Comparison of ENCODE assay signal across 1 cellular context in the genomic region with DNA sequence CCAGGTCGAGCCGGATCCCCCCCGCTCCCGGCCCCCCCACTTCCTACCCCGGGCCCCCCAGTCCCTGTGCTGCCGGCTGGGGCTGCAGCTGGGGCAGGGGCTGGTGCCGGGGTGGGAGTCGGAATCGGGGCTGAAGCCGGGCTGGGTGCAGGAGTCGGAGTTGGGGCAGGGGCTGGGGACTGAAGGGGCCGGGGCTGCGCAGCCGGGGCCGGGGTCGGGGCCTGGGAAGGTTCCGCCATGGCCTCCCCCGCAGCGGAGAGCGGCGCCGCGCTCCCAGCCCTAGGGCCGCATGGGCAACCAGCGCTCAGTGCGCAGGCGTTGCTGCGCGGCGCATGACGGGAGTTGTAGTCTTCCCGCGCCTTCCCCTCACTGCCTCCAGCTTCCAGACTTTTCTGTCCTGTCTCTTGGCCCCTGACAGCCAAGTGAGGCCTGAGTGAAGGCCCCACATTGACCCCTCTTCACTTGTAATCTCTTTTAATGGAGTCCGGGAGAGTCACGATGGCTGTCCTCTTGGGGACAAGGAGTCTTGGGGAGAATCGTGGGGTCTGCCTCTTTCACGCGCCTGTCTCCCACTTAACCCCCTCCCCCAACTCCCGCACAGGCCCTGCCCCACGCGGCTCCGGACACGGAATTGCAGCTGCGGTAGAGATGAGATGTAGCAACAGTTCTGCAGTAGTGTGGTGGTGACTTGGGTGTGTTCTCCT.
TF ChIP-seq lines count a peak whose summit lies in the region.

A gene (minus strand): TSS at position 302 of the 704 bp plus-strand sequence. CDS start 63 bp downstream, at position 239.

TF ChIP-seq in H1, 55 proteins besides CTCF, POLR2A, EP300 and RAD21 (continued from another document):
- TF ChIP-seq TAF1 (IDR thresholded peaks at IDR 0.05; ENCODE audit: low read depth, low read length): peak; percentile 66
- TF ChIP-seq PHF8 (conservative IDR thresholded peaks at IDR 0.05; ENCODE audit: low read depth, low read length): peak; percentile 74
- TF ChIP-seq, protein P1, sequence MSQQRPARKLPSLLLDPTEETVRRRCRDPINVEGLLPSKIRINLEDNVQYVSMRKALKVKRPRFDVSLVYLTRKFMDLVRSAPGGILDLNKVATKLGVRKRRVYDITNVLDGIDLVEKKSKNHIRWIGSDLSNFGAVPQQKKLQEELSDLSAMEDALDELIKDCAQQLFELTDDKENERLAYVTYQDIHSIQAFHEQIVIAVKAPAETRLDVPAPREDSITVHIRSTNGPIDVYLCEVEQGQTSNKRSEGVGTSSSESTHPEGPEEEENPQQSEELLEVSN (IDR thresholded peaks at IDR 0.05): peak; percentile 33; the same call in 1 of the 2 replicates
- TF ChIP-seq SIN3A (conservative IDR thresholded peaks at IDR 0.05 in 1 of 2, IDR thresholded peaks at IDR 0.05 in 1 of 2; ENCODE audit: low read depth in 1 of 2, low read length in 2 of 2): peak; percentile 26 to 86; a peak in 2 of 4 replicates
- no peak for TF ChIP-seq SP4 (IDR thresholded peaks at IDR 0.05; ENCODE audit: low read length)
- TF ChIP-seq CREB1 (IDR thresholded peaks at IDR 0.05): 0 out of 2 replicates have a peak, but pooled peaks have one; percentile 11
- no peak for TF ChIP-seq NANOG (IDR thresholded peaks at IDR 0.05; ENCODE audit: insufficient read depth, low read depth, low read length, poor library complexity, severe bottlenecking)
- no peak for TF ChIP-seq JUN (IDR thresholded peaks at IDR 0.05; ENCODE audit: low read depth, low read length)
- TF ChIP-seq CTBP2 (IDR thresholded peaks at IDR 0.05; ENCODE audit: borderline replicate concordance, insufficient read depth, insufficient read length, low read length): no peak
- TF ChIP-seq EGR1 (IDR thresholded peaks at IDR 0.05; ENCODE audit: borderline replicate concordance, low read depth, low read length): no peak
- no peak for TF ChIP-seq SUZ12 (IDR thresholded peaks at IDR 0.05; ENCODE audit: low read length)
- TF ChIP-seq, protein P2, sequence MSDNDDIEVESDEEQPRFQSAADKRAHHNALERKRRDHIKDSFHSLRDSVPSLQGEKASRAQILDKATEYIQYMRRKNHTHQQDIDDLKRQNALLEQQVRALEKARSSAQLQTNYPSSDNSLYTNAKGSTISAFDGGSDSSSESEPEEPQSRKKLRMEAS (IDR thresholded peaks at IDR 0.05): peak; percentile 77; the same call in 1 of the 2 replicates
- TF ChIP-seq EZH2 (IDR thresholded peaks at IDR 0.05; ENCODE audit: low read depth, low read length, severe bottlenecking): no peak
- no peak for TF ChIP-seq TEAD4 (IDR thresholded peaks at IDR 0.05; ENCODE audit: low read depth, low read length)
- TF ChIP-seq RFX5 (IDR thresholded peaks at IDR 0.05; ENCODE audit: borderline replicate concordance, low read depth, low read length): no peak
- TF ChIP-seq POLR2AphosphoS5 (IDR thresholded peaks at IDR 0.05; ENCODE audit: low read depth, low read length): peak; percentile 86
- TF ChIP-seq, protein P3, sequence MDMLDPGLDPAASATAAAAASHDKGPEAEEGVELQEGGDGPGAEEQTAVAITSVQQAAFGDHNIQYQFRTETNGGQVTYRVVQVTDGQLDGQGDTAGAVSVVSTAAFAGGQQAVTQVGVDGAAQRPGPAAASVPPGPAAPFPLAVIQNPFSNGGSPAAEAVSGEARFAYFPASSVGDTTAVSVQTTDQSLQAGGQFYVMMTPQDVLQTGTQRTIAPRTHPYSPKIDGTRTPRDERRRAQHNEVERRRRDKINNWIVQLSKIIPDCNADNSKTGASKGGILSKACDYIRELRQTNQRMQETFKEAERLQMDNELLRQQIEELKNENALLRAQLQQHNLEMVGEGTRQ (IDR thresholded peaks at IDR 0.05; ENCODE audit: low read length): no peak
- TF ChIP-seq YY1 (IDR thresholded peaks at IDR 0.05; ENCODE audit: low read depth, low read length): peak; percentile 50; the same call in 1 of the 2 replicates
- no peak for TF ChIP-seq GTF2F1 (IDR thresholded peaks at IDR 0.05; ENCODE audit: borderline replicate concordance, low read depth, low read length)
- TF ChIP-seq ASH2L (IDR thresholded peaks at IDR 0.05; ENCODE audit: low read length): peak; percentile 30
- no peak for TF ChIP-seq TAF7 (optimal IDR thresholded peaks at IDR 0.05; ENCODE audit: borderline replicate concordance, low read depth, low read length)
- TF ChIP-seq SIX5 (IDR thresholded peaks at IDR 0.05; ENCODE audit: low read depth, low read length): peak; percentile 70
- TF ChIP-seq KDM4A (IDR thresholded peaks at IDR 0.05; ENCODE audit: low read depth, low read length, severe bottlenecking): no peak
